19 cellular contexts compared by ENCODE assay signal in the genomic region with DNA sequence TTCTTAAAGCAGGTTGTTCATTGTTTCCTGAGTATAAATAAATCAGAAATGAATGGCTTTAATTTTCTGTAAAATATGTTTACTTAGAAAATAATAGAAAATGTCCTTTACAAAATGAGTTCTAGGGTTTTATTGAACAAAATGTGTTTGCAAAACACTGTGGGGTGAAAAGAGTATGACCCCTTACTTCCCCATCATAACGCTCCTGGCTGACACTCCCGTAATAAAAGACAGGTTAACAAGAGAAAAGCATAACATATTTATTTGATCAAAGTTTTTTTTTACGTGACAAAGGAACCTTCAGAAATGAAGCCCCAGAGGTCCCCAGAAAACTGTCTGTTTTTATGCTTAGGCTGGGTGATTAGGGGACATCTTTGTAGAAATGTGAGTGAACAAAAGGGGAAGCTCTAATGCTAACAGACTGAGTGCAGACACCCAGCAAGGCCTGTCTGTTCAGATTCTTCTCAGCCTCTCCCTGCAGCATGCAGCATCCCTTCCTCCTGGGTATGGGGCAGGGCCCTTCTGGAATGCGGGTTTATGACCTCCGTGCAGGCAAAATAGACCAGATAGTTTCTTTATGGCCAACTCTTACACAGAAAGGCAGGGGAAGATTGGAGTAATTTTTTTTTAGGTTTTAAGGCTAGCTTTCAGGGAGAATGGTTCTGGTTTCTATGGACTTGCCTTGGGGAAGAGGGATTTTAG. TPM values are rescaled to one million over a fixed set of nuclear protein-coding genes. Genes with fewer than 3 reads are reported as not detected.
DNase-seq lines count a peak whose midpoint lies in the region; ATAC-seq, FAIRE-seq and TF ChIP-seq lines count a peak whose summit lies in the region.
"Had no signal": no experiment of that assay in that cellular context is flagged by ENCODE, and none has a peak within 500 bp of the region (broad histone marks: within the 10 kb centered on the region; RNA-seq: fewer than 3 reads in every experiment).

No MANE protein-coding gene starts in this region.

- no peak for TF ChIP-seq RAD21 in HCT116 (IDR thresholded peaks at IDR 0.05; ENCODE audit: low read depth)

- intact Hi-C loops in HCT116 (cut with micrococcal nuclease) (no loop called here), sciatic nerve (cut with DNase I) (no loop called here)
- intact Hi-C loops in CD4-positive, alpha-beta T cell (cut with DNase I, micrococcal nuclease), result no loop called here

- TF ChIP-seq CTCF in HCT116 (IDR thresholded peaks at IDR 0.05 in 2 of 3, conservative IDR thresholded peaks at IDR 0.05 in 1 of 3; ENCODE audit: borderline replicate concordance in 1 of 3, insufficient read depth in 1 of 3, low read depth in 2 of 3, low read length in 2 of 3) (no peak), keratinocyte (optimal IDR thresholded peaks at IDR 0.05 in 1 of 3, IDR thresholded peaks at IDR 0.05 in 1 of 3, conservative IDR thresholded peaks at IDR 0.05 in 1 of 3; ENCODE audit: extremely low read depth in 1 of 3, insufficient read depth in 2 of 3, low read length in 3 of 3) (no peak)
- no peak for TF ChIP-seq CTCF in CD4-positive, alpha-beta T cell (IDR thresholded peaks at IDR 0.05)

- H3K9me3 ChIP-seq in HCT116 (ENCODE audit: control insufficient read depth in 1 of 2, insufficient read depth in 1 of 2, low read depth in 1 of 2, low read length in 2 of 2) (no peaks in the 10 kb centered on the region), keratinocyte (ENCODE audit: control insufficient read depth, low read depth, low read length) (no peaks in the 10 kb centered on the region)
- H3K9me3 ChIP-seq in CD4-positive, alpha-beta T cell (ENCODE audit: control insufficient read depth, low read length), result no peaks in the 10 kb centered on the region

- H3K9ac ChIP-seq in HCT116 (ENCODE audit: low read length), result no peak overlapping the region
- H3K9ac ChIP-seq in keratinocyte (ENCODE audit: control insufficient read depth, extremely low read depth, insufficient read depth, low read length), result no peak overlapping the region

- no peak overlapping the region for H3K4me3 Mint-ChIP-seq in CD4-positive, alpha-beta T cell
- H3K4me3 Mint-ChIP-seq: stimulated activated naive CD8-positive, alpha-beta T cell treated with anti-CD3 and anti-CD28 coated beads, Interleukin-15, amount 100 ng/mL, for 72 hours had no signal

- H3K4me1 Mint-ChIP-seq in CD4-positive, alpha-beta T cell (ENCODE audit: low read depth), result no peaks in the 10 kb centered on the region
- H3K4me1 Mint-ChIP-seq: stimulated activated naive CD8-positive, alpha-beta T cell treated with anti-CD3 and anti-CD28 coated beads, Interleukin-15, amount 100 ng/mL, for 72 hours had no signal

- no peak for TF ChIP-seq POLR2A in HCT116 (IDR thresholded peaks at IDR 0.05; ENCODE audit: borderline replicate concordance, extremely low read depth, insufficient read depth, insufficient read length)

- no TSS peak for BruUV-seq in HCT116 (replicated peaks; lab: Mats Ljungman, UMichigan)

- no peaks in the 10 kb centered on the region for H3K9me2 ChIP-seq in HCT116 (ENCODE audit: insufficient read depth)

- CTCF ChIA-PET in HCT116 (lab: Charles Lee), result no interaction called here
- CTCF ChIA-PET in CD4-positive, alpha-beta T cell (lab: Charles Lee), result no interaction called here

- no peak overlapping the region for H3K27ac Mint-ChIP-seq in CD4-positive, alpha-beta T cell
- H3K27ac Mint-ChIP-seq: stimulated activated naive CD8-positive, alpha-beta T cell treated with anti-CD3 and anti-CD28 coated beads, Interleukin-15, amount 100 ng/mL, for 72 hours had no signal

- H2AFZ ChIP-seq in HCT116 (ENCODE audit: low read depth, low read length, poor library complexity, severe bottlenecking), result no peak overlapping the region
- H2AFZ ChIP-seq in keratinocyte (ENCODE audit: control insufficient read depth, low read length), result peak overlapping the region; percentile 32

- no peaks in the 10 kb centered on the region for H3K27me3 ChIP-seq in HCT116 (ENCODE audit: insufficient read depth, low read length)
- H3K27me3 ChIP-seq in keratinocyte (ENCODE audit: control insufficient read depth, extremely low read depth, insufficient read depth, low read length), result no peaks in the 10 kb centered on the region
- no peaks in the 10 kb centered on the region for H3K27me3 ChIP-seq in CD4-positive, alpha-beta T cell (ENCODE audit: control insufficient read depth, insufficient read depth, low read length)

- no peak for DNase-seq in HCT116 (ENCODE audit: low read depth, low spot score)
- DNase-seq in SW480 (ENCODE audit: low spot score), result peak; percentile 6
- DNase-seq in keratinocyte (ENCODE audit: low read depth, low spot score), result no peak
- DNase-seq in sciatic nerve (ENCODE audit: low spot score), result no peak
- no peak for DNase-seq in NCI-H446 (lab: John Stamatoyannopoulos, UW)
- DNase-seq in CD4-positive, alpha-beta T cell, result no peak
- DNase-seq: activated CD4-positive, alpha-beta T cell treated with anti-CD3 and anti-CD28 coated beads, Interleukin-2, amount 50 U/mL, for 1 hour; activated naive CD4-positive, alpha-beta T cell treated with Interleukin-2 at 50 U/mL for 16 hours; anterior cingulate cortex; H7; NCI-H1417; right cardiac atrium; stimulated activated naive CD8-positive, alpha-beta T cell treated with anti-CD3 and anti-CD28 coated beads, Interleukin-15, amount 100 ng/mL, for 72 hours; SW 1271 had no signal

- H3K4me3 ChIP-seq in HCT116 (replicated peaks in 1 of 2; ENCODE audit: low read depth in 1 of 2, low read length in 2 of 2) (no peak overlapping the region), keratinocyte (ENCODE audit: control insufficient read depth in 2 of 3, extremely low read depth in 1 of 3, insufficient read depth in 2 of 3, low read depth in 1 of 3, low read length in 3 of 3) (no peak overlapping the region)

- no peaks in the 10 kb centered on the region for H3K27me3 Mint-ChIP-seq in CD4-positive, alpha-beta T cell
- H3K27me3 Mint-ChIP-seq: stimulated activated naive CD8-positive, alpha-beta T cell treated with anti-CD3 and anti-CD28 coated beads, Interleukin-15, amount 100 ng/mL, for 72 hours had no signal

- peaks cover under 1% of the 10 kb centered on the region for H3K9me3 Mint-ChIP-seq in CD4-positive, alpha-beta T cell

- H3K79me2 ChIP-seq in HCT116 (ENCODE audit: insufficient read depth, low read length), result no peaks in the 10 kb centered on the region
- no peaks in the 10 kb centered on the region for H3K79me2 ChIP-seq in keratinocyte (ENCODE audit: control insufficient read depth, insufficient read depth, low read length)

- peak; percentile 63; the same call in 1 of the 2 replicates for ATAC-seq in HCT116
- ATAC-seq in sciatic nerve, result peak; percentile 72
- no peak for ATAC-seq in HG02678 (IDR thresholded peaks at IDR 0.05; ENCODE audit: unreplicated experiment)
- no peak for ATAC-seq in GM18858 (IDR thresholded peaks at IDR 0.05; ENCODE audit: unreplicated experiment)
- no peak for ATAC-seq in CD4-positive, alpha-beta T cell (ENCODE audit: poor library complexity)
- ATAC-seq: right cardiac atrium; stimulated activated naive CD8-positive, alpha-beta T cell treated with anti-CD3 and anti-CD28 coated beads, Interleukin-15, amount 100 ng/mL, for 72 hours had no signal

- H3K27ac ChIP-seq in HCT116 (ENCODE audit: low read depth, low read length) (no peak overlapping the region), keratinocyte (ENCODE audit: control insufficient read depth, insufficient read depth, low read length) (no peak overlapping the region)
- no peak overlapping the region for H3K27ac ChIP-seq in CD4-positive, alpha-beta T cell (ENCODE audit: low read depth, low read length)

- H3K9me1 ChIP-seq in keratinocyte (ENCODE audit: control insufficient read depth, extremely low read depth, insufficient read depth, low read length), result no peaks in the 10 kb centered on the region

- FAIRE-seq in keratinocyte (lab: Jason Lieb, UNC), result peak; percentile 29
- FAIRE-seq: GM19239, urothelium cell line had no signal

- RAD21 ChIA-PET in HCT116 (lab: Charles Lee; ENCODE audit: low non-redundant PET in 1 of 2, low total read pairs in 2 of 2, uncharacterized antibody in 2 of 2, unreplicated experiment in 2 of 2), result no interaction called here

- no peaks in the 10 kb centered on the region for H4K20me1 ChIP-seq in HCT116 (ENCODE audit: insufficient read depth)
- H4K20me1 ChIP-seq in keratinocyte (ENCODE audit: control insufficient read depth, extremely low read depth, insufficient read depth, low read length), result no peaks in the 10 kb centered on the region

- POLR2A ChIA-PET in HCT116 (lab: Charles Lee), result no interaction called here
- POLR2A ChIA-PET in CD4-positive, alpha-beta T cell (lab: Charles Lee), result no interaction called here

- dilution Hi-C loops in keratinocyte (cut with MboI; ENCODE audit: extremely low pct_ligation_motif_present, low sequenced_read_pairs), result no loop called here

- 0 out of 2 replicates have a peak overlapping the region, but pooled peaks have one; percentile 18 for H3K4me2 ChIP-seq in HCT116 (ENCODE audit: low read length)
- no peak overlapping the region for H3K4me2 ChIP-seq in keratinocyte (ENCODE audit: control insufficient read depth, extremely low read depth, insufficient read depth, low read depth, low read length)

- H3K4me1 ChIP-seq in HCT116 (ENCODE audit: control insufficient read depth in 1 of 2, insufficient read depth in 2 of 2, low read length in 2 of 2), result peaks cover 0 to 5% of the 10 kb centered on the region in 2 experiments; a peak in 1 of 4 replicates
- H3K4me1 ChIP-seq in keratinocyte (ENCODE audit: control insufficient read depth, extremely low read depth, insufficient read depth, low read length), result no peaks in the 10 kb centered on the region

- H3K36me3 Mint-ChIP-seq in CD4-positive, alpha-beta T cell (ENCODE audit: low read depth), result no peaks in the 10 kb centered on the region

- H3K36me3 ChIP-seq in HCT116 (ENCODE audit: control insufficient read depth in 1 of 2, insufficient read depth in 2 of 2, low read length in 2 of 2) (no peaks in the 10 kb centered on the region), keratinocyte (ENCODE audit: control insufficient read depth in 2 of 2, extremely low read depth in 1 of 2, insufficient read depth in 2 of 2, low read length in 2 of 2) (no peaks in the 10 kb centered on the region)

TF ChIP-seq in HCT116, 20 proteins besides CTCF, POLR2A, EP300 and RAD21:
- no peak for TF ChIP-seq ZNF274 (IDR thresholded peaks at IDR 0.05; ENCODE audit: low read depth, low read length)

RNA-seq across cellular contexts. Expression of gene ZFP42, which starts 26.1 kb away (rescaled TPM):
- 0.12 TPM for total RNA-seq in HCT116 (2021; ENCODE audit: unreplicated experiment)
- not detected in 2 replicates for polyA plus RNA-seq in HCT116 (2012)
- polyA plus RNA-seq in keratinocyte, result 3.1 to 3.4 TPM (median 3.2 TPM) in 3 replicates
- polyA plus RNA-seq in keratinocyte (2011; ENCODE audit: low read depth), result 0.39 TPM
- polyA plus RNA-seq in keratinocyte (2011; cell fraction: cytosol; rRNA removed), result 1.5 and 2.1 TPM in 2 replicates
- polyA plus RNA-seq in keratinocyte (2011; cell fraction: nucleus; rRNA removed), result 2.4 and 2.5 TPM in 2 replicates
- polyA plus RNA-seq in keratinocyte (2012; ENCODE audit: low replicate concordance), result 0.90 and 2.6 TPM in 2 replicates
- 0.92 to 3.0 TPM (median 2.2 TPM) in 3 replicates for polyA minus RNA-seq in keratinocyte
- 2.3 TPM for polyA minus RNA-seq in keratinocyte (2011; cell fraction: cytosol; rRNA and poly(A)+ RNA removed)
- polyA minus RNA-seq in keratinocyte (2011; cell fraction: nucleus; rRNA and poly(A)+ RNA removed), result 0.74 and 1.6 TPM in 2 replicates
- not detected for total RNA-seq in sciatic nerve
- total RNA-seq in CD4-positive, alpha-beta T cell, result not detected
- total RNA-seq: mononuclear cell, right cardiac atrium had no signal
- polyA plus RNA-seq: right cardiac atrium had no signal

Comparison
In these comparisons a context has a peak if more than half of its experiments do, and no peak if none do; other contexts are left out.
1. ATAC-seq: peak in HCT116 (single experiment) and sciatic nerve (single experiment); none in HG02678 (single experiment), GM18858 (single experiment) and CD4-positive, alpha-beta T cell (single experiment).